Comparison of ENCODE assay signal across 1 cellular context in the genomic region with DNA sequence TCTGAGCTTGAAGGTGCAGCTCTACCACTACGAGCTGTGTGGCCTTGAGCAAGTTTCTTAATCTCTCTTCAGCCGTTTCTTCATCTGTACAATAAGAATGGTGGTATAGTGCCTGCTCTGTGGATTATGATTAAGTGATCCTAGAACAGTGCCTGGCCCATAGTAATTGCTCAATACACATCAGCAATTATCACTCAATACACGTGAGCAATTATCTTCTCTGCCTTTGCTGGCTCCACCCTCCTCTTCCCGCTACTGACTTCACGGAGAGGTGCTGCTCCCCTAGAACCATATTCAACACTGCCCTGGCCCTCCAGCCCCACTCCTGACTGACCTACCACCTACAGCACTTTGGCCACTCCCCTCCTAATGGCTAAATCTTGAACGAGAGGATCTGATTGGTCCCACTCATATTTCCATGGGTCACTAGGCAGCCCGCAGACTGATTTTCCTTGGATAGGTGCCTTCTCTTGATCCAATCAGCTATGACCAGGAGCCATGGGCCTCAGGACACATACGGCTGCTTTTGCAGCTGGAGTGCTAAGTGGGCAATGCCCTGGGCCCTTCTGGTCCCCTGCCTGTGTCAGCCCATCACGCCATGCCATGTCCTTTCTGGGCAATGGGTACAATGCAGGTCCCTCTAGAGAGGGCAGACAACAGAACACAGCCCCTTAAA.
TF ChIP-seq lines count a peak whose summit lies in the region.

No MANE protein-coding gene starts in this region.

TF ChIP-seq in IMR-90, 13 proteins besides CTCF, POLR2A, EP300 and RAD21:
- no peak for TF ChIP-seq MAZ (IDR thresholded peaks at IDR 0.05; ENCODE audit: borderline replicate concordance, low read depth, low read length)
- TF ChIP-seq CEBPB (IDR thresholded peaks at IDR 0.05; ENCODE audit: low read depth, low read length): peak; percentile 33; the same call in 1 of the 2 replicates
